Comparison of ENCODE assay signal across 8 cellular contexts in genomic region chr12:2960432-2960956, GRCh38. TPM values are rescaled to one million over a fixed set of nuclear protein-coding genes. Genes with fewer than 3 reads are reported as not detected.
DNase-seq lines count a peak whose midpoint lies in the region; ATAC-seq and TF ChIP-seq lines count a peak whose summit lies in the region.

No MANE protein-coding gene starts in this region.

- intact Hi-C loops in ascending aorta (cut with DNase I): loop anchor here (5.0 kb wide), 1 partner anchor 82 kb away; no protein-coding TSS in a partner anchor

- TF ChIP-seq CTCF in MM.1S (IDR thresholded peaks at IDR 0.05; ENCODE audit: low read length) (no peak), ascending aorta (IDR thresholded peaks at IDR 0.05) (no peak)

- no peaks in the 10 kb centered on the region for H3K9me2 ChIP-seq in MM.1S (replicated peaks; ENCODE audit: insufficient read depth, low read length)

- H4K20me1 ChIP-seq in MM.1S (ENCODE audit: insufficient read depth, low read length): no peaks in the 10 kb centered on the region

- H3K4me2 ChIP-seq in MM.1S (ENCODE audit: low read depth, low read length): peak overlapping the region; percentile 83; the same call in 1 of the 2 replicates

- H2AFZ ChIP-seq in MM.1S (ENCODE audit: low read length): no peak overlapping the region

- H3F3A ChIP-seq in MM.1S (ENCODE audit: insufficient read depth, low read length): no peaks in the 10 kb centered on the region

- H3K9ac ChIP-seq in MM.1S (ENCODE audit: low read length): no peak overlapping the region
- H3K9ac ChIP-seq in subcutaneous abdominal adipose tissue (ENCODE audit: low read length in 5 of 5): peak overlapping the region in 3 of 5 donors; percentile 19 to 69 (median 56)

- peaks cover 7% of the 10 kb centered on the region for H3K27me3 ChIP-seq in MM.1S (replicated peaks; ENCODE audit: insufficient read depth, low read length)
- no peaks in the 10 kb centered on the region for H3K27me3 ChIP-seq in ascending aorta
- peaks cover 0 to 8% (median 4%) of the 10 kb centered on the region in 5 donors for H3K27me3 ChIP-seq in subcutaneous abdominal adipose tissue (ENCODE audit: control insufficient read depth in 5 of 5, insufficient read depth in 4 of 5, low read length in 5 of 5)

- 0 out of 2 replicates have a peak, but pooled peaks cover 4% of the 10 kb centered on the region for H3K79me2 ChIP-seq in MM.1S (ENCODE audit: low read length)

- H3K36me3 ChIP-seq in MM.1S (replicated peaks; ENCODE audit: insufficient read depth, low read length) (no peaks in the 10 kb centered on the region), ascending aorta (no peaks in the 10 kb centered on the region), subcutaneous abdominal adipose tissue (ENCODE audit: control insufficient read depth in 5 of 5, insufficient read depth in 5 of 5, low read length in 5 of 5) (no peaks in the 10 kb centered on the region)

- H3K9me3 ChIP-seq in MM.1S (replicated peaks; ENCODE audit: insufficient read depth, low read length): no peaks in the 10 kb centered on the region
- no peaks in the 10 kb centered on the region for H3K9me3 ChIP-seq in ascending aorta
- no peaks in the 10 kb centered on the region for H3K9me3 ChIP-seq in subcutaneous abdominal adipose tissue (ENCODE audit: control insufficient read depth in 5 of 5, low read length in 5 of 5)

- no peak for ATAC-seq in HG03175 (IDR thresholded peaks at IDR 0.05; ENCODE audit: unreplicated experiment)

- peak; percentile 60 for DNase-seq in DMS79 treated with DMSO at 0.1 percent for 48 hours (lab: John Stamatoyannopoulos, UW)
- no peak for DNase-seq in MM.1S
- DNase-seq in ascending aorta (ENCODE audit: low spot score in 2 of 2): no peak
- DNase-seq in kidney tubule cell (ENCODE audit: low spot score): peak; percentile 63
- DNase-seq in HuH-7 (ENCODE audit: low spot score): no peak
- DNase-seq in NOMO-1 (lab: John Stamatoyannopoulos, UW; ENCODE audit: unreplicated experiment in 2 of 2): no peak

- H3K4me3 ChIP-seq in MM.1S (ENCODE audit: low read length) (peak overlapping the region; percentile 64; the same call in 1 of the 2 replicates), ascending aorta (peak overlapping the region; percentile 71 to 75), subcutaneous abdominal adipose tissue (ENCODE audit: low read depth in 1 of 5, low read length in 5 of 5) (peak overlapping the region; percentile 45 to 73 (median 69))

- H3K27ac ChIP-seq in MM.1S (ENCODE audit: low read length): no peak overlapping the region
- peak overlapping the region; percentile 93 to 95 for H3K27ac ChIP-seq in ascending aorta
- H3K27ac ChIP-seq in subcutaneous abdominal adipose tissue (ENCODE audit: low read depth, low read length): peak overlapping the region; percentile 46

- H3K4me1 ChIP-seq in MM.1S (ENCODE audit: low read length) (no peaks in the 10 kb centered on the region), ascending aorta (peaks cover 5 to 16% of the 10 kb centered on the region in 2 donors), subcutaneous abdominal adipose tissue (ENCODE audit: control insufficient read depth in 5 of 5, insufficient read depth in 5 of 5, low read length in 5 of 5) (peaks cover 2 to 46% (median 26%) of the 10 kb centered on the region in 5 donors)

RNA-seq across cellular contexts. Expression of gene TEAD4, which starts 1.3 kb away (rescaled TPM):
- total RNA-seq in ascending aorta: 76.1 TPM

Comparison
In these comparisons a context has a peak if more than half of its experiments do, and no peak if none do; other contexts are left out.
1. DNase-seq: peak in DMS79 treated with DMSO at 0.1 percent for 48 hours (single experiment) and kidney tubule cell (single experiment); none in MM.1S (single experiment), ascending aorta (0 of 2), HuH-7 (single experiment) and NOMO-1 (0 of 2).
2. Peak in every context shown above with its lines, with median percentiles within 50 percentile points of each other: H3K4me3 ChIP-seq.